In the genomic region with DNA sequence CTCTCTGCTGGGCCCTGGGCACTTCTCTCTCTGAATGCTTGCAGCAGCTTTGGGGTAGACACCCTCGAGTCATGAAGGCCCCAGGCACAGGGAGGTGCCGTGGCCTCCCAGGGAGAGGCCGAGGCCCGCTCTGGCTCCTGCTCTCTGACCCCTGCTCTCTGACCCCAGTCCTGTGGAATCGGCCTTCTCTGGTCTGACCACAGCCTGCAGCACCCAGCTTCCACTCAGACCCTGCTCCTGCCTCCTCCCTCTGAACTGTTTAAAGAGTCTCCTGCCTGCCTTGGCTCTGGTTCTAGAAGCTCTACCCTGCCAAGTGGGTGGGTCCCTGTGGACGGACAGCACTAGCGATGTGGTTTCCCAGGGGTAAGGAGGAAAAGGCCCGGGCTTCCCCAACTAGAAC, we compare ENCODE assay signal across 16 cellular contexts.
"Had no signal": no experiment of that assay in that cellular context is flagged by ENCODE, and none has a peak within 500 bp of the region (broad histone marks: within the 10 kb centered on the region; RNA-seq: fewer than 3 reads in every experiment).

No MANE protein-coding gene starts in this region.

- H3K27me3 Mint-ChIP-seq: activated CD4-positive, alpha-beta memory T cell treated with anti-CD3 and anti-CD28 coated beads, Interleukin-2, amount 10 ng/mL, durations not matched to agents 7 days and 5 days had no signal

- H3K27ac ChIP-seq: adrenal gland, body of pancreas, coronary artery, gastrocnemius medialis, upper lobe of left lung had no signal

- H3K36me3 ChIP-seq: gastrocnemius medialis, upper lobe of left lung had no signal

- H3K4me1 ChIP-seq: gastrocnemius medialis had no signal

- H3K27ac Mint-ChIP-seq: activated CD4-positive, alpha-beta memory T cell treated with anti-CD3 and anti-CD28 coated beads, Interleukin-2, amount 10 ng/mL, durations not matched to agents 7 days and 5 days; activated CD4-positive, alpha-beta T cell treated with anti-CD3 and anti-CD28 coated beads for 36 hours; activated naive CD4-positive, alpha-beta T cell treated with anti-CD3 and anti-CD28 coated beads, Interleukin-2, amount 50 U/mL, for 24 hours; activated T-cell treated with anti-CD3 and anti-CD28 coated beads, Interleukin-2, amount 50 U/mL, for 24 hours; stimulated activated memory B cell treated with anti-CD40 and anti-IgM and Interleukin-4, amounts not matched to agents 10 μg/mL and 1 μg/mL and 100 μg/mL, for 72 hours had no signal

- H3K4me1 Mint-ChIP-seq: activated CD4-positive, alpha-beta memory T cell treated with anti-CD3 and anti-CD28 coated beads, Interleukin-2, amount 10 ng/mL, durations not matched to agents 7 days and 5 days; activated CD4-positive, alpha-beta T cell treated with anti-CD3 and anti-CD28 coated beads for 36 hours; activated naive CD4-positive, alpha-beta T cell treated with anti-CD3 and anti-CD28 coated beads, Interleukin-2, amount 50 U/mL, for 24 hours; stimulated activated memory B cell treated with anti-CD40 and anti-IgM and Interleukin-4, amounts not matched to agents 10 μg/mL and 1 μg/mL and 100 μg/mL, for 72 hours had no signal

- H3K36me3 Mint-ChIP-seq: activated naive CD4-positive, alpha-beta T cell treated with anti-CD3 and anti-CD28 coated beads, Interleukin-2, amount 50 U/mL, for 24 hours; stimulated activated memory B cell treated with anti-CD40 and anti-IgM and Interleukin-4, amounts not matched to agents 10 μg/mL and 1 μg/mL and 100 μg/mL, for 72 hours had no signal

- H3K4me3 Mint-ChIP-seq: activated CD4-positive, alpha-beta memory T cell treated with anti-CD3 and anti-CD28 coated beads, Interleukin-2, amount 10 ng/mL, durations not matched to agents 7 days and 5 days; activated CD4-positive, alpha-beta T cell treated with anti-CD3 and anti-CD28 coated beads for 36 hours; activated naive CD4-positive, alpha-beta T cell treated with anti-CD3 and anti-CD28 coated beads, Interleukin-2, amount 50 U/mL, for 24 hours; activated T-cell treated with anti-CD3 and anti-CD28 coated beads, Interleukin-2, amount 50 U/mL, for 24 hours; stimulated activated memory B cell treated with anti-CD40 and anti-IgM and Interleukin-4, amounts not matched to agents 10 μg/mL and 1 μg/mL and 100 μg/mL, for 72 hours had no signal

- ATAC-seq: activated CD4-positive, alpha-beta T cell treated with anti-CD3 and anti-CD28 coated beads for 36 hours; body of pancreas; gastrocnemius medialis; stimulated activated memory B cell treated with anti-CD40 and anti-IgM and Interleukin-4, amounts not matched to agents 10 μg/mL and 1 μg/mL and 100 μg/mL, for 72 hours had no signal

- H3K9me3 ChIP-seq: adrenal gland, body of pancreas, gastrocnemius medialis, upper lobe of left lung had no signal

- H3K27me3 ChIP-seq: adrenal gland, body of pancreas, gastrocnemius medialis, upper lobe of left lung had no signal

- H3K4me3 ChIP-seq: adrenal gland, body of pancreas, coronary artery, gastrocnemius medialis, upper lobe of left lung had no signal

- DNase-seq: activated CD4-positive, alpha-beta memory T cell treated with anti-CD3 and anti-CD28 coated beads, Interleukin-2, amount 10 ng/mL, durations not matched to agents 7 days and 5 days; activated CD4-positive, alpha-beta T cell treated with anti-CD3 and anti-CD28 coated beads for 36 hours; activated effector memory CD4-positive, alpha-beta T cell treated with Interleukin-2 at 50 U/mL for 16 hours; activated T-cell treated with anti-CD3 and anti-CD28 coated beads, Interleukin-2, amount 50 U/mL, for 24 hours; adrenal gland; body of pancreas; central memory CD4-positive, alpha-beta T cell; effector CD8-positive, alpha-beta T cell; gastrocnemius medialis; mesendoderm; stimulated activated CD4-positive, alpha-beta T cell treated with anti-CD3 and anti-CD28 coated beads, Interleukin-2, amount 100 ng/mL, for 48 hours; T-helper 2 cell had no signal

- H3K9me3 Mint-ChIP-seq: activated CD4-positive, alpha-beta memory T cell treated with anti-CD3 and anti-CD28 coated beads, Interleukin-2, amount 10 ng/mL, durations not matched to agents 7 days and 5 days; activated naive CD4-positive, alpha-beta T cell treated with anti-CD3 and anti-CD28 coated beads, Interleukin-2, amount 50 U/mL, for 24 hours; activated T-cell treated with anti-CD3 and anti-CD28 coated beads, Interleukin-2, amount 50 U/mL, for 24 hours; stimulated activated memory B cell treated with anti-CD40 and anti-IgM and Interleukin-4, amounts not matched to agents 10 μg/mL and 1 μg/mL and 100 μg/mL, for 72 hours had no signal
